26 cellular contexts compared by ENCODE assay signal in genomic region chrX:34404386-34405070, GRCh38.
DNase-seq lines count a peak whose midpoint lies in the region; ATAC-seq and FAIRE-seq lines count a peak whose summit lies in the region.
"Had no signal": no experiment of that assay in that cellular context is flagged by ENCODE, and none has a peak within 500 bp of the region (broad histone marks: within the 10 kb centered on the region; RNA-seq: fewer than 3 reads in every experiment).

No MANE protein-coding gene starts in this region.

- ATAC-seq in left colon (peak; percentile 24), sciatic nerve (peak; percentile 94), GM18519 (IDR thresholded peaks at IDR 0.05; ENCODE audit: low FRiP score, unreplicated experiment) (no peak)
- ATAC-seq: activated CD8-positive, alpha-beta T cell treated with anti-CD3 and anti-CD28 coated beads for 36 hours; GM12878; K562; PC-3 had no signal

- peak; percentile 23 for FAIRE-seq in HTR-8/SVneo (lab: Jason Lieb, UNC)
- FAIRE-seq: bronchial epithelial cell, GM12878, K562 had no signal

- DNase-seq in HTR-8/SVneo (ENCODE audit: insufficient read length, low spot score) = no peak
- peak; percentile 80 for DNase-seq in brain pericyte (ENCODE audit: low read depth, low spot score)
- DNase-seq in left colon = no peak
- DNase-seq in sciatic nerve (ENCODE audit: low spot score) = no peak
- DNase-seq in EL = no peak
- DNase-seq in OCI-M2 (lab: John Stamatoyannopoulos, UW; ENCODE audit: unreplicated experiment) = no peak
- DNase-seq in nucleus accumbens (lab: John Stamatoyannopoulos, UW) = no peak
- DNase-seq: activated CD8-positive, alpha-beta T cell treated with anti-CD3 and anti-CD28 coated beads for 36 hours; activated naive CD4-positive, alpha-beta T cell treated with anti-CD3 and anti-CD28 coated beads for 36 hours; CD4-positive, alpha-beta memory T cell; colonic mucosa; effector CD8-positive, alpha-beta T cell; glutamatergic neuron; H7; MM.1S; NCI-H2029 treated with DMSO at 0.1 percent for 48 hours; NCI-H526; nephron progenitor cell; PC-3; SHP77 treated with DMSO at 0.1 percent for 48 hours; stimulated activated CD4-positive, alpha-beta T cell treated with anti-CD3 and anti-CD28 coated beads, Interleukin-4, amount 100 ng/mL, for 1 hour; transverse colon had no signal

- intact Hi-C loops in left colon (cut with DNase I, micrococcal nuclease) (no loop called here), sciatic nerve (cut with DNase I) (no loop called here)
